ENCODE assay signal across 2 cellular contexts in the genomic region with DNA sequence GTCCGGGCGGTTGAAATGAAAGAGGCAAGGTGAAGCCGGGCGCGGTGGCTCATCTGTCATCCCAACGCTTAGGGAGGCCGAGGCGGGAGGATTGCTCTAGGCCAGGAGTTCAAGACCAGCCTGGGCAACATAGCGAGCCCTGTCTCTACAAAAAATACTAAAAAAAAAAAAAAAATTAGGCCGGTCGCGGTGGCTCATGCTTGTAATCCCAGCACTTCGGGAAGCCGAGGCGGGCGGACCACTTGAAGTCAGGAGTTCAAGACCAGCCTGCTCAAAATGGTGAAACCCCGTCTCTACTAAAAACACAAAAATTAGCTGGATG.
TF ChIP-seq lines count a peak whose summit lies in the region.

No MANE protein-coding gene starts in this region.

TF ChIP-seq in SK-N-SH, 30 proteins besides CTCF, POLR2A, EP300 and RAD21 (continued from another document):
- TF ChIP-seq ZBTB33 (IDR thresholded peaks at IDR 0.05; ENCODE audit: borderline replicate concordance, low read depth) (no peak), TAF1 (IDR thresholded peaks at IDR 0.05; ENCODE audit: borderline replicate concordance, low read depth, low read length) (no peak), IRF3 (IDR thresholded peaks at IDR 0.05; ENCODE audit: low read depth, low read length) (no peak), RXRA (IDR thresholded peaks at IDR 0.05; ENCODE audit: borderline replicate concordance, low read depth) (no peak), CHD2 (IDR thresholded peaks at IDR 0.05; ENCODE audit: low read length, partially characterized antibody) (no peak), FOXM1 (IDR thresholded peaks at IDR 0.05; ENCODE audit: low read depth) (no peak), FOSL2 (IDR thresholded peaks at IDR 0.05; ENCODE audit: borderline replicate concordance, low read depth) (no peak)
TF ChIP-seq in SK-N-SH: peak in this region for 0.

TF ChIP-seq in SK-N-SH treated with all-trans-retinoic acid at 6 μM for 48 hours, 23 proteins besides CTCF, POLR2A, EP300 and RAD21 (continued from another document):
- TF ChIP-seq PATZ1 (CRISPR knock-in tag; IDR thresholded peaks at IDR 0.05; ENCODE audit: borderline replicate concordance) (no peak), ZFP3 (CRISPR knock-in tag; IDR thresholded peaks at IDR 0.05) (no peak), ZNF565 (CRISPR knock-in tag; conservative IDR thresholded peaks at IDR 0.05; ENCODE audit: low read depth) (no peak), ZNF8 (CRISPR knock-in tag; IDR thresholded peaks at IDR 0.05) (no peak), ESRRG (CRISPR knock-in tag; IDR thresholded peaks at IDR 0.05) (no peak), OSR1 (CRISPR knock-in tag; IDR thresholded peaks at IDR 0.05) (no peak)
TF ChIP-seq in SK-N-SH treated with all-trans-retinoic acid at 6 μM for 48 hours: peak in this region for 0.
